Comparison of ENCODE assay signal across 23 cellular contexts in the genomic region with DNA sequence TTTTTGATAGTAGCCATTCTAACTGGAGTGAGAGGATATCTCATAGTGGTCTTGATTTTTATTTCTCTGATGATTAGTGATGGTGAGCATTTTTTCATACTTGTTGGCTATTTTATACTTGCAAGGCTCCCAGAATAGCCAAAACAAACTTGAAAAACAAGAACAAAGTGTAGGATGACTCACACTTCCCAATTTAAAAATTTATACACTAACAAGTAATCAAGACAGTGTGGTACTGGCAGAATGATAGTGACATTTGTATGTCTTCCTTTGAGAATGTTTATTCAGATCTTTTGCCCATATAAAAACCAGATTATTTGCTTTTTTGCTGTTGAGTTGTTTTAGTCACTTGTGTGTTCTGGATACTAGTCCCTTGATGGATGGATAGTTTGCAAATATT. TPM values are rescaled to one million over a fixed set of nuclear protein-coding genes. Genes with fewer than 3 reads are reported as not detected.
A peak's percentile ranks its signal among the peaks of the same experiment; 100 is the strongest.
DNase-seq lines count a peak whose midpoint lies in the region; FAIRE-seq and TF ChIP-seq lines count a peak whose summit lies in the region.
"Had no signal": no experiment of that assay in that cellular context is flagged by ENCODE, and none has a peak within 500 bp of the region (broad histone marks: within the 10 kb centered on the region; RNA-seq: fewer than 3 reads in every experiment).

No MANE protein-coding gene starts in this region.

- TF ChIP-seq CTCF in bronchial epithelial cell (IDR thresholded peaks at IDR 0.05; ENCODE audit: insufficient read depth, low read length, severe bottlenecking) = no peak
- TF ChIP-seq CTCF in fibroblast of villous mesenchyme (IDR thresholded peaks at IDR 0.05; ENCODE audit: insufficient read depth, low read depth, low read length) = no peak

- H3K4me3 ChIP-seq in bronchial epithelial cell (ENCODE audit: low read depth, low read length) = no peak overlapping the region
- no peak overlapping the region for H3K4me3 ChIP-seq in fibroblast of villous mesenchyme (ENCODE audit: low read depth, low read length)
- H3K4me3 ChIP-seq: PC-9, SJCRH30 had no signal

- DNase-seq in NOMO-1 treated with DMSO at 0.1 percent for 48 hours (lab: John Stamatoyannopoulos, UW; ENCODE audit: unreplicated experiment) (peak; percentile 19), NOMO-1 treated with dmso at 0.1 percent for 144 hours (lab: John Stamatoyannopoulos, UW; ENCODE audit: unreplicated experiment) (no peak), MV-4-11 (lab: John Stamatoyannopoulos, UW) (peak; percentile 38), bronchial epithelial cell (ENCODE audit: low read depth) (peak; percentile 30), fibroblast of villous mesenchyme (ENCODE audit: low read depth) (peak; percentile 53), iPS-NIHi11 (ENCODE audit: low spot score) (no peak), HuH-7 (ENCODE audit: low spot score) (no peak)
- no peak for DNase-seq in stimulated activated CD4-positive, alpha-beta T cell treated with anti-CD3 and anti-CD28 coated beads, Interleukin-12 subunit alpha, Interleukin-12 subunit beta, amount 100 ng/mL, for 4 hours
- DNase-seq: CD8-positive, alpha-beta memory T cell; DND-41; HFFc6; KG1; NCI-H1092 treated with DMSO at 0.1 percent for 48 hours; NCI-H1694; NCI-H2081 treated with DMSO at 0.1 percent for 48 hours; NCI-H446 treated with DMSO at 0.1 percent for 48 hours; NK-92 treated with Interleukin-12 subunit alpha and Interleukin-12 subunit beta, amount 100 ng/mL, for 24 hours; PC-9; SJCRH30 had no signal

- FAIRE-seq in bronchial epithelial cell (lab: Jason Lieb, UNC) = no peak
- FAIRE-seq: D721Med, H54, HepG2 had no signal

- peaks cover 2% of the 10 kb centered on the region for H3K27me3 ChIP-seq in bronchial epithelial cell (ENCODE audit: control insufficient read depth, insufficient read depth, low read length)

- H3K36me3 ChIP-seq in bronchial epithelial cell (ENCODE audit: control insufficient read depth, insufficient read depth, low read length) = no peaks in the 10 kb centered on the region
- H3K36me3 ChIP-seq: SJCRH30 had no signal

RNA-seq across cellular contexts. Expression of a gene that starts 17.8 kb away (rescaled TPM):
- total RNA-seq in bronchial epithelial cell = 47.5 and 57.1 TPM in 2 replicates
- total RNA-seq in fibroblast of villous mesenchyme = 110 and 148 TPM in 2 replicates
- total RNA-seq: G401 had no signal

RNA-seq across cellular contexts. Expression of a gene that starts 49.3 kb away (rescaled TPM):
- 17.9 and 19.1 TPM in 2 replicates for total RNA-seq in bronchial epithelial cell
- total RNA-seq in fibroblast of villous mesenchyme = 20.0 and 32.8 TPM in 2 replicates

Comparison
In these comparisons a context has a peak if more than half of its experiments do, and no peak if none do; other contexts are left out.
1. DNase-seq: peak in NOMO-1 treated with DMSO at 0.1 percent for 48 hours (single experiment), MV-4-11 (single experiment), bronchial epithelial cell (single experiment) and fibroblast of villous mesenchyme (single experiment); none in NOMO-1 treated with dmso at 0.1 percent for 144 hours (single experiment), iPS-NIHi11 (single experiment), HuH-7 (single experiment) and stimulated activated CD4-positive, alpha-beta T cell treated with anti-CD3 and anti-CD28 coated beads, Interleukin-12 subunit alpha, Interleukin-12 subunit beta, amount 100 ng/mL, for 4 hours (single experiment).